Comparison of ENCODE assay signal across 1 cellular context in the genomic region with DNA sequence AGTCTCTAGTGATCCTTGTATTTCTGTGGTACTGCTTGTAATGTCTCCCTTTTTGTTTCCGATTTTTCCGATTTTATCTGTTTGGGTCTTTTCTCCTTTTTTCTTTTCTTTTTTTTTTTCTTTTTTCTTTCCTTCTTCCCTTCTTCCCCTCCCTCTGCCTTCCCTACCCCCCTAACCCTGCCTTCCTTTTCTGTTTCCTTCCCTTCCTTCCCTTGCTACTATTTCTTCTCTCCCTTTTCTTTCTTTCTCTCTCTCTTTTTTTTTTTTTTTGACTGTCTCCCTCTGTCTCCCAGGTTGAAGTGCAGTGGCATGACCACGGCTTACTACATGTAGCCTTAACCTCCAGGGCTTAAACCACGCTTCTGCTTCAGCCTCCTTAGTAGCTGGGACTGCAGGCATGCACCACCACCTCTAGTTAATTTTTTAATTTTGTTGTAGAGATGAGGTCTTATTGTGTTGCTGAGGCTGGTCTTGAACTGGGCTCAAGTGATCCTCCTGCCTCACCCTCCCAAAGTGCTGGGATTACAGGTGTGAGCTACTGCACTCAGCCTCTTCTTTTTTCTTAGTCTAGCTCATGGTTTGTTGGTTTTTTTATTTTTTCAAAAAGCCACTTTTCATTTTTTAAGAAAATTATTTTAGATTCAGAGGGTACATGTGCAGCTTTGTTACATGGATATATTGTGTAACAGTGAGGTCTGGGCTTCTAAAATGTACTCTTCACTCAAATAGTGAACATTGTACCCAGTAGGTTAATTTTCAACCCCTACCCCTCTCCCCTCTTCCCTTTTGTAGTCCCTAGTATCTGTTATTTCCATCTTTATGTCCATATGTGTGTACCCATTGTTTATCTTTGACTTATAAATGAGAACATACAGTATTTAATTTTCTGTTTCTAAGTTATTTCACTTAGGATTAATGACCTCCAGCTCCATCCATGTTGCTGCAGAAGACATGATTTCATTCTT.
TF ChIP-seq lines count a peak whose summit lies in the region.

No MANE protein-coding gene starts in this region.

TF ChIP-seq in HEK293, 187 proteins besides CTCF, POLR2A, EP300 and RAD21 (continued from another document):
- TF ChIP-seq, protein P1, sequence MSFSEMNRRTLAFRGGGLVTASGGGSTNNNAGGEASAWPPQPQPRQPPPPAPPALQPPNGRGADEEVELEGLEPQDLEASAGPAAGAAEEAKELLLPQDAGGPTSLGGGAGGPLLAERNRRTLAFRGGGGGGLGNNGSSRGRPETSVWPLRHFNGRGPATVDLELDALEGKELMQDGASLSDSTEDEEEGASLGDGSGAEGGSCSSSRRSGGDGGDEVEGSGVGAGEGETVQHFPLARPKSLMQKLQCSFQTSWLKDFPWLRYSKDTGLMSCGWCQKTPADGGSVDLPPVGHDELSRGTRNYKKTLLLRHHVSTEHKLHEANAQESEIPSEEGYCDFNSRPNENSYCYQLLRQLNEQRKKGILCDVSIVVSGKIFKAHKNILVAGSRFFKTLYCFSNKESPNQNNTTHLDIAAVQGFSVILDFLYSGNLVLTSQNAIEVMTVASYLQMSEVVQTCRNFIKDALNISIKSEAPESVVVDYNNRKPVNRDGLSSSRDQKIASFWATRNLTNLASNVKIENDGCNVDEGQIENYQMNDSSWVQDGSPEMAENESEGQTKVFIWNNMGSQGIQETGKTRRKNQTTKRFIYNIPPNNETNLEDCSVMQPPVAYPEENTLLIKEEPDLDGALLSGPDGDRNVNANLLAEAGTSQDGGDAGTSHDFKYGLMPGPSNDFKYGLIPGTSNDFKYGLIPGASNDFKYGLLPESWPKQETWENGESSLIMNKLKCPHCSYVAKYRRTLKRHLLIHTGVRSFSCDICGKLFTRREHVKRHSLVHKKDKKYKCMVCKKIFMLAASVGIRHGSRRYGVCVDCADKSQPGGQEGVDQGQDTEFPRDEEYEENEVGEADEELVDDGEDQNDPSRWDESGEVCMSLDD (tag by site-specific recombination; IDR thresholded peaks at IDR 0.05), result no peak
